9 cellular contexts compared by ENCODE assay signal in genomic region chr5:171420429-171421231, GRCh38. TPM values are rescaled to one million over a fixed set of nuclear protein-coding genes. Genes with fewer than 3 reads are reported as not detected.
DNase-seq lines count a peak whose midpoint lies in the region; ATAC-seq, FAIRE-seq and TF ChIP-seq lines count a peak whose summit lies in the region.
"Had no signal": no experiment of that assay in that cellular context is flagged by ENCODE, and none has a peak within 500 bp of the region (broad histone marks: within the 10 kb centered on the region; RNA-seq: fewer than 3 reads in every experiment).

No MANE protein-coding gene starts in this region.

- H3K27me3 ChIP-seq in bronchial epithelial cell (ENCODE audit: control insufficient read depth, insufficient read depth, low read length): peaks cover 16% of the 10 kb centered on the region
- H3K27me3 ChIP-seq in smooth muscle cell (ENCODE audit: low read depth): peaks cover 16% of the 10 kb centered on the region

- WGBS in smooth muscle cell (ENCODE audit: low lambda C conversion rate): 5% methylated on average over 49 of the region's 65 CpGs

- TF ChIP-seq CTCF in AG09319 (IDR thresholded peaks at IDR 0.05; ENCODE audit: low read depth, low read length) (no peak), bronchial epithelial cell (IDR thresholded peaks at IDR 0.05; ENCODE audit: insufficient read depth, low read length, severe bottlenecking) (no peak), kidney (IDR thresholded peaks at IDR 0.05; ENCODE audit: borderline replicate concordance, extremely low read depth, insufficient read depth) (no peak), smooth muscle cell (IDR thresholded peaks at IDR 0.05; ENCODE audit: borderline replicate concordance, insufficient read depth, poor library complexity, severe bottlenecking) (no peak)

- H2AFZ ChIP-seq in smooth muscle cell (ENCODE audit: low read depth): no peak overlapping the region

- H3K4me1 ChIP-seq in kidney (ENCODE audit: control insufficient read depth in 1 of 2, insufficient read depth in 1 of 2, low read depth in 1 of 2, low read length in 2 of 2) (peaks cover 0 to 17% of the 10 kb centered on the region in 2 donors), smooth muscle cell (ENCODE audit: low read depth) (peaks cover 12% of the 10 kb centered on the region)

- no peak overlapping the region for H3K9ac ChIP-seq in kidney (ENCODE audit: low read length in 2 of 2)
- no peak overlapping the region for H3K9ac ChIP-seq in smooth muscle cell (ENCODE audit: low read depth)

- no peak for ATAC-seq in HG02610 (IDR thresholded peaks at IDR 0.05; ENCODE audit: unreplicated experiment)

- peak overlapping the region; percentile 96 for H3K4me2 ChIP-seq in smooth muscle cell

- H3K4me3 ChIP-seq in bronchial epithelial cell (ENCODE audit: low read depth, low read length): no peak overlapping the region
- no peak overlapping the region for H3K4me3 ChIP-seq in kidney (ENCODE audit: low read length in 2 of 2)
- peak overlapping the region; percentile 53 for H3K4me3 ChIP-seq in smooth muscle cell

- no peaks in the 10 kb centered on the region for H3K9me3 ChIP-seq in kidney (ENCODE audit: control insufficient read depth in 1 of 2, low read length in 2 of 2)
- H3K9me3 ChIP-seq in smooth muscle cell (replicated peaks; ENCODE audit: low read depth): no peaks in the 10 kb centered on the region

- no peaks in the 10 kb centered on the region for H3K36me3 ChIP-seq in bronchial epithelial cell (ENCODE audit: control insufficient read depth, insufficient read depth, low read length)
- H3K36me3 ChIP-seq in kidney (ENCODE audit: control insufficient read depth in 1 of 2, insufficient read depth in 2 of 2, low read length in 2 of 2): no peaks in the 10 kb centered on the region
- H3K36me3 ChIP-seq in smooth muscle cell (ENCODE audit: low read depth): no peaks in the 10 kb centered on the region

- H3K27ac ChIP-seq in kidney (ENCODE audit: low read depth in 2 of 2, low read length in 2 of 2) (no peak overlapping the region), smooth muscle cell (ENCODE audit: low read depth) (no peak overlapping the region)

- no peaks in the 10 kb centered on the region for H3K79me2 ChIP-seq in smooth muscle cell (ENCODE audit: low read depth)

- FAIRE-seq in bronchial epithelial cell (lab: Jason Lieb, UNC) (no peak), kidney (lab: Jason Lieb, UNC) (no peak)
- FAIRE-seq: colon had no signal

- H4K20me1 ChIP-seq in smooth muscle cell (ENCODE audit: low read depth): peaks cover 55% of the 10 kb centered on the region

- intact Hi-C loops in kidney (cut with DNase I): loop anchor here (10.0 kb wide), 1 partner anchor 474 kb away; no protein-coding TSS in a partner anchor

- H3F3A ChIP-seq in smooth muscle cell (ENCODE audit: low read depth): peaks cover 3% of the 10 kb centered on the region

- DNase-seq in AG09319 (ENCODE audit: extremely low read depth, low read depth) (peak; percentile 71), NCI-H1092 (lab: John Stamatoyannopoulos, UW) (peak; percentile 66), bronchial epithelial cell (ENCODE audit: low read depth) (peak; percentile 50), kidney (peak; percentile 85), smooth muscle cell (lab: John Stamatoyannopoulos, UW; ENCODE audit: unreplicated experiment) (no peak), SIG-M5 (lab: John Stamatoyannopoulos, UW) (no peak), kidney glomerular epithelial cell (lab: John Stamatoyannopoulos, UW) (no peak)

RNA-seq across cellular contexts. Expression of gene FGF18, which starts 1.2 kb away (rescaled TPM):
- under 0.01 TPM in 1 of 2 replicates, not detected in the other for total RNA-seq in bronchial epithelial cell
- total RNA-seq in kidney: 1.8 TPM
- polyA plus RNA-seq in kidney (ENCODE audit: insufficient read depth, low read depth, low replicate concordance): 0.39 TPM
- not detected in 2 replicates for total RNA-seq in smooth muscle cell
- 0.21 TPM in 1 of 2 replicates, not detected in the other for polyA plus RNA-seq in smooth muscle cell

RNA-seq across cellular contexts. Expression of gene NPM1, which starts 33.0 kb away (rescaled TPM):
- total RNA-seq in bronchial epithelial cell (1,055 and 2,049 TPM in 2 replicates), kidney (612 TPM), smooth muscle cell (856 and 2,459 TPM in 2 replicates)
- polyA plus RNA-seq in kidney (ENCODE audit: insufficient read depth, low read depth, low replicate concordance) (611 TPM), smooth muscle cell (330 and 360 TPM in 2 replicates)

Comparison
In these comparisons a context has a peak if more than half of its experiments do, and no peak if none do; other contexts are left out.
1. DNase-seq: peak in AG09319 (single experiment), NCI-H1092 (single experiment), bronchial epithelial cell (single experiment) and kidney (single experiment); none in smooth muscle cell (single experiment), SIG-M5 (single experiment) and kidney glomerular epithelial cell (single experiment).